In the genomic region with DNA sequence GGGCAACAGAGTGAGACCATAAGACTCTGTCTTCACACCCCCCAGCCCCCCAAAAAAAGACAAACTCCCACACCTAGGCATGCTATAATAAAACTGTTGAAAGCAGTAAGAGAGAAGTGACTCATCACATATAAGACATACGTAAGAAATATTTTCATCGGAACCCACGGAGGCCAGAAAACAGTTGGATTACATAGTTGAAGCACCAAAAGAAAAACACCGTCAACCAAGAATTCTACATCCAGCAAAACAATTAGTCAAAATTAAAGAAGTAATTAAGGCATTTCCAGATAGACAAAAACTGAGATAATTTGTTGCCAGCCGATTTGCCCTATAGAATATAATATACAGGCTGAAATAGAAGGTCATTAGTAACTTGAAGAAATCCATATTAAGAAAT, we compare ENCODE assay signal across 18 cellular contexts.
"Had no signal": no experiment of that assay in that cellular context is flagged by ENCODE, and none has a peak within 500 bp of the region (broad histone marks: within the 10 kb centered on the region; RNA-seq: fewer than 3 reads in every experiment).

No MANE protein-coding gene starts in this region.

- H3K27ac ChIP-seq: SJSA1 had no signal

- H3K36me3 ChIP-seq: pancreas, SJSA1 had no signal

- H3K27me3 ChIP-seq: pancreas, SJSA1 had no signal

- H3K9me3 ChIP-seq: pancreas, SJSA1 had no signal

- H3K4me3 ChIP-seq: pancreas, SJSA1 had no signal

- H3K4me1 Mint-ChIP-seq: activated B cell treated with CpG ODN at 0.5 μM for 24 hours; naive thymus-derived CD4-positive, alpha-beta T cell; stimulated activated memory B cell treated with anti-CD40 and anti-IgM and Interleukin-4, amounts not matched to agents 10 μg/mL and 1 μg/mL and 100 μg/mL, for 72 hours had no signal

- H3K4me3 Mint-ChIP-seq: activated B cell treated with CpG ODN at 0.5 μM for 24 hours; activated CD8-positive, alpha-beta T cell treated with anti-CD3 and anti-CD28 coated beads, Interleukin-2, amount 10 ng/mL, durations not matched to agents 7 days and 5 days; naive thymus-derived CD4-positive, alpha-beta T cell; stimulated activated memory B cell treated with anti-CD40 and anti-IgM and Interleukin-4, amounts not matched to agents 10 μg/mL and 1 μg/mL and 100 μg/mL, for 72 hours had no signal

- DNase-seq: activated B cell treated with CpG ODN at 0.5 μM for 24 hours; activated CD4-positive, alpha-beta T cell treated with anti-CD3 and anti-CD28 coated beads for 48 hours; activated CD8-positive, alpha-beta memory T cell treated with anti-CD3 and anti-CD28 coated beads, Interleukin-2, amount 50 U/mL, for 4 hours; activated CD8-positive, alpha-beta T cell treated with anti-CD3 and anti-CD28 coated beads, Interleukin-2, amount 10 ng/mL, durations not matched to agents 7 days and 5 days; activated gamma-delta T cell; activated T-cell treated with anti-CD3 and anti-CD28 coated beads, Interleukin-2, amount 50 U/mL, for 48 hours; amygdala; cerebellar nuclear complex; erythroblast; mammary epithelial cell; naive thymus-derived CD4-positive, alpha-beta T cell; pancreas; stimulated activated CD4-positive, alpha-beta T cell treated with anti-CD3 and anti-CD28 coated beads, Interleukin-2, amount 100 ng/mL, for 48 hours; substantia nigra; SW 1271 had no signal

- H3K27ac Mint-ChIP-seq: activated B cell treated with CpG ODN at 0.5 μM for 24 hours; activated CD8-positive, alpha-beta T cell treated with anti-CD3 and anti-CD28 coated beads, Interleukin-2, amount 10 ng/mL, durations not matched to agents 7 days and 5 days; activated naive CD4-positive, alpha-beta T cell treated with anti-CD3 and anti-CD28 coated beads, Interleukin-2, amount 50 U/mL, for 72 hours; naive thymus-derived CD4-positive, alpha-beta T cell; stimulated activated memory B cell treated with anti-CD40 and anti-IgM and Interleukin-4, amounts not matched to agents 10 μg/mL and 1 μg/mL and 100 μg/mL, for 72 hours had no signal
